14 cellular contexts compared by ENCODE assay signal in genomic region chr1:169941982-169942830, GRCh38. TPM values are rescaled to one million over a fixed set of nuclear protein-coding genes. Genes with fewer than 3 reads are reported as not detected.
DNase-seq lines count a peak whose midpoint lies in the region; ATAC-seq and TF ChIP-seq lines count a peak whose summit lies in the region.
"Had no signal": no experiment of that assay in that cellular context is flagged by ENCODE, and none has a peak within 500 bp of the region (broad histone marks: within the 10 kb centered on the region; RNA-seq: fewer than 3 reads in every experiment).

No MANE protein-coding gene starts in this region.

- intact Hi-C loops in Panc1 (cut with micrococcal nuclease; ENCODE audit: unreplicated experiment) = no loop called here

- no TSS peak for BruUV-seq in Panc1 (replicated peaks; lab: Mats Ljungman, UMichigan)

- DNase-seq in NCI-H510A treated with DMSO at 0.1 percent for 48 hours (lab: John Stamatoyannopoulos, UW) (peak; percentile 70), NCI-H510A (lab: John Stamatoyannopoulos, UW) (no peak), Panc1 (ENCODE audit: low read depth, low spot score) (no peak), fibroblast of villous mesenchyme (ENCODE audit: low read depth) (peak; percentile 59), stromal cell of bone marrow (ENCODE audit: low read depth) (peak; percentile 47), T1000 (lab: John Stamatoyannopoulos, UW) (no peak)
- DNase-seq in activated naive CD4-positive, alpha-beta T cell treated with anti-CD3 and anti-CD28 coated beads, Interleukin-2, amount 50 U/mL, for 16 hours = no peak
- DNase-seq: activated CD4-positive, alpha-beta T cell treated with anti-CD3 and anti-CD28 coated beads, Interleukin-2, amount 10 ng/mL, durations not matched to agents 24 days and 14 days; activated naive CD4-positive, alpha-beta T cell treated with Interleukin-2 at 50 U/mL for 16 hours; effector CD4-positive, alpha-beta T cell; KG1; NCI-H524 treated with DMSO at 0.1 percent for 48 hours had no signal

- CTCF ChIA-PET in Panc1 (lab: Charles Lee) = interaction anchor here (0.6 kb wide), 1 partner anchor 379 kb away, joined by 3 read pairs; no protein-coding TSS in a partner anchor

- H3K4me1 ChIP-seq in Panc1 (ENCODE audit: control insufficient read depth, insufficient read depth, low read length) = no peaks in the 10 kb centered on the region; the same call in 1 of the 2 replicates

- no peak overlapping the region for H3K4me3 ChIP-seq in Panc1 (ENCODE audit: low read depth in 2 of 2, low read length in 2 of 2)
- no peak overlapping the region for H3K4me3 ChIP-seq in fibroblast of villous mesenchyme (ENCODE audit: low read depth, low read length)

- H3K36me3 ChIP-seq in Panc1 (ENCODE audit: control insufficient read depth, insufficient read depth, low read length) = no peaks in the 10 kb centered on the region

- no peaks in the 10 kb centered on the region for H3K27me3 ChIP-seq in Panc1 (ENCODE audit: control insufficient read depth, insufficient read depth, low read length)

- TF ChIP-seq CTCF in Panc1 (IDR thresholded peaks at IDR 0.05) (no peak), fibroblast of villous mesenchyme (IDR thresholded peaks at IDR 0.05; ENCODE audit: insufficient read depth, low read depth, low read length) (no peak)

- POLR2A ChIA-PET in Panc1 (lab: Charles Lee) = no interaction called here

- in situ Hi-C loops in Panc1 (cut with HindIII; ENCODE audit: low pct_unique_long_range_greater_than_20kb, low sequenced_read_pairs) = no loop called here

- no peak for TF ChIP-seq POLR2A in GM18505 (IDR thresholded peaks at IDR 0.05; ENCODE audit: borderline replicate concordance, extremely low read depth, insufficient read depth, insufficient read length)

- H3K27ac ChIP-seq in Panc1 (ENCODE audit: low read length) = peak overlapping the region; percentile 48; the same call in 1 of the 2 replicates
- H3K27ac ChIP-seq: 22Rv1 had no signal

- peak; percentile 80 for ATAC-seq in Panc1
- ATAC-seq in GM18505 (IDR thresholded peaks at IDR 0.05; ENCODE audit: unreplicated experiment) = no peak

- H3K9me3 ChIP-seq in Panc1 (ENCODE audit: control insufficient read depth, insufficient read depth, low read depth, low read length) = no peaks in the 10 kb centered on the region

RNA-seq across cellular contexts. Expression of gene SCYL3, which starts 48.5 kb away (rescaled TPM):
- total RNA-seq in Panc1 (2021; ENCODE audit: unreplicated experiment) (7.8 TPM), fibroblast of villous mesenchyme (8.4 and 10.4 TPM in 2 replicates)
- polyA plus RNA-seq in Panc1 (2012; ENCODE audit: insufficient read length) = 4.3 TPM

Comparison
In these comparisons a context has a peak if more than half of its experiments do, and no peak if none do; other contexts are left out.
1. DNase-seq: peak in NCI-H510A treated with DMSO at 0.1 percent for 48 hours (single experiment), fibroblast of villous mesenchyme (single experiment) and stromal cell of bone marrow (single experiment); none in NCI-H510A (single experiment), Panc1 (single experiment), T1000 (single experiment) and activated naive CD4-positive, alpha-beta T cell treated with anti-CD3 and anti-CD28 coated beads, Interleukin-2, amount 50 U/mL, for 16 hours (single experiment).